Comparison of ENCODE assay signal across 18 cellular contexts in the genomic region with DNA sequence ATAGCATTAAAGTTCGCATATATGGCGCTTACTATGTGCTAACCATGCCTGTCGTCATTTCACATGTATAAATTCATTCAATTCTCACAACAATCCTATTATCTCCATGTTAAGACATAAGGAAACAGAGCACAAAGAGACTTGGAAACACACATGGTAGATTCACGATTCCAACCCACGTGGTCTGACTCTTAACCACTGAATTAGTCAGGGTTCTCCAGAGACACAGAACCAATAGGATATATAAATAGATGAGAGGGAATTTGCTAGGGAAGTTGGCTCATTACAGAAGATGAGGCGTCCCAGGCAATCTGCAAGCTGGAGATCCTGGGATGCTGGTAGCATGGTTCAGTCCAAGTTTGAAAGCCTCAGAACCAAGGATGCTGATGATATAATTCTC.
"Had no signal": no experiment of that assay in that cellular context is flagged by ENCODE, and none has a peak within 500 bp of the region (broad histone marks: within the 10 kb centered on the region; RNA-seq: fewer than 3 reads in every experiment).

No MANE protein-coding gene starts in this region.

- DNase-seq: activated CD4-positive, alpha-beta T cell treated with anti-CD3 and anti-CD28 coated beads, Interleukin-2, amount 50 U/mL, for 48 hours; central memory CD4-positive, alpha-beta T cell; endodermal cell; heart left ventricle; left ventricle myocardium inferior; mammary epithelial cell; midbrain; nephron progenitor cell; nucleus accumbens; sigmoid colon; stimulated activated CD4-positive, alpha-beta T cell treated with anti-CD3 and anti-CD28 coated beads, Interleukin-12 subunit alpha, Interleukin-12 subunit beta, amount 100 ng/mL, for 4 hours; stimulated activated CD4-positive, alpha-beta T cell treated with anti-CD3 and anti-CD28 coated beads, Interleukin-1b, Interleukin-23, amount 100 ng/mL, for 48 hours; stimulated activated naive CD4-positive, alpha-beta T cell treated with Interleukin-2 at 50 U/mL for 16 hours; substantia nigra; tibial artery had no signal

- H3K27me3 Mint-ChIP-seq: activated naive CD8-positive, alpha-beta T cell; brain had no signal

- H3K9me3 Mint-ChIP-seq: brain, endodermal cell, nephron progenitor cell had no signal

- H3K4me1 Mint-ChIP-seq: endodermal cell, nephron progenitor cell had no signal

- H3K36me3 Mint-ChIP-seq: activated naive CD8-positive, alpha-beta T cell; brain had no signal

- H3K27ac Mint-ChIP-seq: activated naive CD8-positive, alpha-beta T cell; brain; endodermal cell; nephron progenitor cell had no signal

- H3K4me3 ChIP-seq: gastroesophageal sphincter, heart left ventricle, left ventricle myocardium inferior, sigmoid colon, tibial artery had no signal

- H3K4me3 Mint-ChIP-seq: activated naive CD8-positive, alpha-beta T cell; brain; endodermal cell; nephron progenitor cell had no signal
